Comparison of ENCODE assay signal across 1 cellular context in genomic region chr6:11601776-11602605, GRCh38.
TF ChIP-seq lines count a peak whose summit lies in the region.

No MANE protein-coding gene starts in this region.

TF ChIP-seq in WTC11, 78 proteins besides CTCF, POLR2A, EP300 and RAD21 (continued from another document):
- TF ChIP-seq ETV6 (CRISPR knock-in tag; IDR thresholded peaks at IDR 0.05) (no peak), SMAD4 (CRISPR knock-in tag; IDR thresholded peaks at IDR 0.05) (no peak), GRHL2 (CRISPR knock-in tag; IDR thresholded peaks at IDR 0.05; ENCODE audit: insufficient replicate concordance, severe bottlenecking) (no peak), MXD4 (CRISPR knock-in tag; IDR thresholded peaks at IDR 0.05; ENCODE audit: borderline replicate concordance) (no peak), ZNF416 (CRISPR knock-in tag; IDR thresholded peaks at IDR 0.05) (no peak), ZNF281 (CRISPR knock-in tag; IDR thresholded peaks at IDR 0.05) (no peak), KAT7 (CRISPR knock-in tag; IDR thresholded peaks at IDR 0.05; ENCODE audit: borderline replicate concordance) (no peak), NFATC4 (CRISPR knock-in tag; IDR thresholded peaks at IDR 0.05) (no peak), HMGXB4 (CRISPR knock-in tag; IDR thresholded peaks at IDR 0.05) (no peak)
